26 cellular contexts compared by ENCODE assay signal in genomic region chr10:73877533-73878160, GRCh38. TPM values are rescaled to one million over a fixed set of nuclear protein-coding genes. Genes with fewer than 3 reads are reported as not detected.
DNase-seq lines count a peak whose midpoint lies in the region; TF ChIP-seq lines count a peak whose summit lies in the region.
"Had no signal": no experiment of that assay in that cellular context is flagged by ENCODE, and none has a peak within 500 bp of the region (broad histone marks: within the 10 kb centered on the region; RNA-seq: fewer than 3 reads in every experiment).

No MANE protein-coding gene starts in this region.

- peaks cover 4% of the 10 kb centered on the region for H3K79me1 ChIP-seq in mesendoderm (ENCODE audit: low read length)

- H2BK120ac ChIP-seq in mesendoderm (ENCODE audit: low read depth, low read length): no peak overlapping the region

- H3K36me3 ChIP-seq in mesendoderm (ENCODE audit: control insufficient read depth, insufficient read depth, low read length): no peaks in the 10 kb centered on the region
- H3K36me3 ChIP-seq: BLaER1, stomach had no signal

- no peak overlapping the region for H3K4ac ChIP-seq in mesendoderm (ENCODE audit: low read depth, low read length)

- peaks cover 11% of the 10 kb centered on the region for H3K4me1 ChIP-seq in mesendoderm (ENCODE audit: control insufficient read depth, low read depth, low read length)

- H3K4me3 ChIP-seq in mesendoderm (ENCODE audit: low read length): no peak overlapping the region
- H3K4me3 ChIP-seq: BLaER1, MG63, stomach had no signal

- peaks cover 59% of the 10 kb centered on the region for H3K4me1 Mint-ChIP-seq in activated naive CD4-positive, alpha-beta T cell treated with anti-CD3 and anti-CD28 coated beads, Interleukin-2, amount 50 U/mL, for 24 hours
- peaks cover 51% of the 10 kb centered on the region for H3K4me1 Mint-ChIP-seq in activated naive CD4-positive, alpha-beta T cell treated with anti-CD3 and anti-CD28 coated beads for 36 hours (ENCODE audit: low read depth)
- H3K4me1 Mint-ChIP-seq in activated T-helper 2 cell treated with anti-CD3 and anti-CD28 coated beads, Interferon-gamma antibody, Interleukin-2, Interleukin-4, amounts not matched to agents 10 μg/mL and 5 μg/mL and 100 μg/mL, durations not matched to agents 14 hours and 24 hours and 36 hours (ENCODE audit: low read depth): peaks cover 44% of the 10 kb centered on the region
- peaks cover 10% of the 10 kb centered on the region for H3K4me1 Mint-ChIP-seq in type B pancreatic cell (ENCODE audit: unreplicated experiment)

- H2BK15ac ChIP-seq in mesendoderm (replicated peaks; ENCODE audit: low read depth): no peak overlapping the region

- no peak for TF ChIP-seq CTCF in type B pancreatic cell (conservative IDR thresholded peaks at IDR 0.05)

- DNase-seq in activated naive CD4-positive, alpha-beta T cell treated with anti-CD3 and anti-CD28 coated beads for 36 hours: no peak
- DNase-seq in activated T-helper 2 cell treated with anti-CD3 and anti-CD28 coated beads, Interferon-gamma antibody, Interleukin-2, Interleukin-4, amounts not matched to agents 10 μg/mL and 5 μg/mL and 100 μg/mL, durations not matched to agents 14 hours and 24 hours and 36 hours (ENCODE audit: low spot score): no peak
- DNase-seq in mesendoderm (peak; percentile 86), type B pancreatic cell (ENCODE audit: extremely low spot score, unreplicated experiment) (no peak), NCI-H187 treated with DMSO at 0.1 percent for 48 hours (lab: John Stamatoyannopoulos, UW) (no peak), nucleus accumbens (lab: John Stamatoyannopoulos, UW) (no peak)
- no peak for DNase-seq in stimulated activated naive CD4-positive, alpha-beta T cell treated with Interleukin-2 at 50 U/mL for 16 hours (lab: John Stamatoyannopoulos, UW)
- DNase-seq: activated CD8-positive, alpha-beta T cell treated with anti-CD3 and anti-CD28 coated beads for 36 hours; activated naive CD4-positive, alpha-beta T cell treated with Interleukin-2 at 50 U/mL for 16 hours; activated T-cell treated with anti-CD3 and anti-CD28 coated beads, Interleukin-2, amount 50 U/mL, for 4 hours; cerebellar nuclear complex; erythroblast; foreskin melanocyte; GOT3; hypothalamus; islet precursor cell; MG63; NCI-H1436; NCI-H2171; NCI-H524 treated with DMSO at 0.1 percent for 48 hours; stimulated activated CD4-positive, alpha-beta T cell treated with anti-CD3 and anti-CD28 coated beads, Interleukin-4, amount 100 ng/mL, for 24 hours; stomach; T1000 had no signal

- no peak overlapping the region for H3K18ac ChIP-seq in mesendoderm (ENCODE audit: low read length)

- no peak overlapping the region for H3K9ac ChIP-seq in mesendoderm (ENCODE audit: low read length)
- H3K9ac ChIP-seq: BLaER1 had no signal

- H3K79me2 ChIP-seq in mesendoderm (ENCODE audit: control insufficient read depth, insufficient read depth, low read length): peaks cover 2% of the 10 kb centered on the region

- H2BK5ac ChIP-seq in mesendoderm (ENCODE audit: low read length): no peak overlapping the region

- CTCF ChIA-PET in activated naive CD4-positive, alpha-beta T cell treated with anti-CD3 and anti-CD28 coated beads for 36 hours (lab: Charles Lee): interaction anchor here (0.6 to 12.1 kb wide), 6 partner anchors 17 to 347 kb away, joined by 3 to 443 read pairs (median 46); no protein-coding TSS in a partner anchor

- no peaks in the 10 kb centered on the region for H3K9me3 Mint-ChIP-seq in activated naive CD4-positive, alpha-beta T cell treated with anti-CD3 and anti-CD28 coated beads, Interleukin-2, amount 50 U/mL, for 24 hours
- H3K9me3 Mint-ChIP-seq in activated naive CD4-positive, alpha-beta T cell treated with anti-CD3 and anti-CD28 coated beads for 36 hours: no peaks in the 10 kb centered on the region
- no peaks in the 10 kb centered on the region for H3K9me3 Mint-ChIP-seq in activated T-helper 2 cell treated with anti-CD3 and anti-CD28 coated beads, Interferon-gamma antibody, Interleukin-2, Interleukin-4, amounts not matched to agents 10 μg/mL and 5 μg/mL and 100 μg/mL, durations not matched to agents 14 hours and 24 hours and 36 hours
- H3K9me3 Mint-ChIP-seq in type B pancreatic cell: no peaks in the 10 kb centered on the region
- H3K9me3 Mint-ChIP-seq: activated CD8-positive, alpha-beta T cell treated with anti-CD3 and anti-CD28 coated beads for 36 hours; activated T-cell treated with anti-CD3 and anti-CD28 coated beads, Interleukin-2, amount 50 U/mL, for 4 hours; WTC11 had no signal

- no peaks in the 10 kb centered on the region for H3K27me3 Mint-ChIP-seq in activated naive CD4-positive, alpha-beta T cell treated with anti-CD3 and anti-CD28 coated beads, Interleukin-2, amount 50 U/mL, for 24 hours
- H3K27me3 Mint-ChIP-seq in activated naive CD4-positive, alpha-beta T cell treated with anti-CD3 and anti-CD28 coated beads for 36 hours (ENCODE audit: low read depth): no peaks in the 10 kb centered on the region
- H3K27me3 Mint-ChIP-seq in activated T-helper 2 cell treated with anti-CD3 and anti-CD28 coated beads, Interferon-gamma antibody, Interleukin-2, Interleukin-4, amounts not matched to agents 10 μg/mL and 5 μg/mL and 100 μg/mL, durations not matched to agents 14 hours and 24 hours and 36 hours (ENCODE audit: low read depth): no peaks in the 10 kb centered on the region
- H3K27me3 Mint-ChIP-seq in type B pancreatic cell: no peaks in the 10 kb centered on the region
- H3K27me3 Mint-ChIP-seq: activated CD8-positive, alpha-beta T cell treated with anti-CD3 and anti-CD28 coated beads for 36 hours had no signal

- peaks cover 1% of the 10 kb centered on the region for H3K36me3 Mint-ChIP-seq in activated naive CD4-positive, alpha-beta T cell treated with anti-CD3 and anti-CD28 coated beads, Interleukin-2, amount 50 U/mL, for 24 hours
- no peaks in the 10 kb centered on the region for H3K36me3 Mint-ChIP-seq in activated naive CD4-positive, alpha-beta T cell treated with anti-CD3 and anti-CD28 coated beads for 36 hours (ENCODE audit: low read depth)
- peaks cover 5% of the 10 kb centered on the region for H3K36me3 Mint-ChIP-seq in activated T-helper 2 cell treated with anti-CD3 and anti-CD28 coated beads, Interferon-gamma antibody, Interleukin-2, Interleukin-4, amounts not matched to agents 10 μg/mL and 5 μg/mL and 100 μg/mL, durations not matched to agents 14 hours and 24 hours and 36 hours (ENCODE audit: low read depth)
- no peaks in the 10 kb centered on the region for H3K36me3 Mint-ChIP-seq in type B pancreatic cell

- H3K27ac Mint-ChIP-seq in activated naive CD4-positive, alpha-beta T cell treated with anti-CD3 and anti-CD28 coated beads, Interleukin-2, amount 50 U/mL, for 24 hours: peak overlapping the region; percentile 87
- H3K27ac Mint-ChIP-seq in activated naive CD4-positive, alpha-beta T cell treated with anti-CD3 and anti-CD28 coated beads for 36 hours: no peak overlapping the region
- H3K27ac Mint-ChIP-seq in activated T-helper 2 cell treated with anti-CD3 and anti-CD28 coated beads, Interferon-gamma antibody, Interleukin-2, Interleukin-4, amounts not matched to agents 10 μg/mL and 5 μg/mL and 100 μg/mL, durations not matched to agents 14 hours and 24 hours and 36 hours: peak overlapping the region; percentile 33
- peak overlapping the region; percentile 53 for H3K27ac Mint-ChIP-seq in type B pancreatic cell
- H3K27ac Mint-ChIP-seq: activated CD8-positive, alpha-beta T cell treated with anti-CD3 and anti-CD28 coated beads for 36 hours; WTC11 had no signal

- H3K56ac ChIP-seq in mesendoderm (ENCODE audit: low read length): peak overlapping the region; percentile 17

- H3K4me2 ChIP-seq in mesendoderm (ENCODE audit: low read length): no peak overlapping the region
- H3K4me2 ChIP-seq: BLaER1 had no signal

- H3K4me3 Mint-ChIP-seq in activated naive CD4-positive, alpha-beta T cell treated with anti-CD3 and anti-CD28 coated beads, Interleukin-2, amount 50 U/mL, for 24 hours: no peak overlapping the region
- H3K4me3 Mint-ChIP-seq in activated naive CD4-positive, alpha-beta T cell treated with anti-CD3 and anti-CD28 coated beads for 36 hours: no peak overlapping the region
- no peak overlapping the region for H3K4me3 Mint-ChIP-seq in activated T-helper 2 cell treated with anti-CD3 and anti-CD28 coated beads, Interferon-gamma antibody, Interleukin-2, Interleukin-4, amounts not matched to agents 10 μg/mL and 5 μg/mL and 100 μg/mL, durations not matched to agents 14 hours and 24 hours and 36 hours (ENCODE audit: low read depth)
- H3K4me3 Mint-ChIP-seq in type B pancreatic cell: peak overlapping the region; percentile 24
- H3K4me3 Mint-ChIP-seq: activated CD8-positive, alpha-beta T cell treated with anti-CD3 and anti-CD28 coated beads for 36 hours; activated T-cell treated with anti-CD3 and anti-CD28 coated beads, Interleukin-2, amount 50 U/mL, for 4 hours; WTC11 had no signal

- H3K27me3 ChIP-seq in mesendoderm (ENCODE audit: insufficient read depth, low read length, poor library complexity): no peaks in the 10 kb centered on the region
- H3K27me3 ChIP-seq: BLaER1, MG63, stomach had no signal

- no peak overlapping the region for H4K5ac ChIP-seq in mesendoderm (ENCODE audit: low read length)

- no peak overlapping the region for H2AK5ac ChIP-seq in mesendoderm (ENCODE audit: low read length)

- no peak overlapping the region for H4K8ac ChIP-seq in mesendoderm (ENCODE audit: low read depth, low read length)

- no peak overlapping the region for H3K23ac ChIP-seq in mesendoderm (ENCODE audit: low read length)

- intact Hi-C loops in activated naive CD4-positive, alpha-beta T cell treated with anti-CD3 and anti-CD28 coated beads for 36 hours (cut with micrococcal nuclease): loop anchor here (2.0 to 10.0 kb wide), 4 partner anchors 121 to 1357 kb away; partner anchors contain the start of genes ANXA7, COMTD1, DNAJC9 and VCL
- intact Hi-C loops in activated T-helper 2 cell treated with anti-CD3 and anti-CD28 coated beads, Interferon-gamma antibody, Interleukin-2, Interleukin-4, amounts not matched to agents 10 μg/mL and 5 μg/mL and 100 μg/mL, durations not matched to agents 14 hours and 24 hours and 36 hours (cut with micrococcal nuclease): loop anchor here (10.0 kb wide), 1 partner anchor 93 kb away; the partner anchor contains the start of genes CHCHD1 and ZSWIM8

- H3K27ac ChIP-seq in mesendoderm (ENCODE audit: low read depth, low read length): no peak overlapping the region
- H3K27ac ChIP-seq: BLaER1 had no signal

- no CpG with 5 or more reads among the region's 9 CpGs for WGBS in mesendoderm (ENCODE audit: extremely low coverage, insufficient coverage, low lambda C conversion rate)

RNA-seq across cellular contexts. Expression of gene CAMK2G, which starts 3.3 kb away (rescaled TPM):
- 10 to 100 TPM; 22.9 to 26.3 TPM for total RNA-seq in activated naive CD4-positive, alpha-beta T cell treated with anti-CD3 and anti-CD28 coated beads for 36 hours
- total RNA-seq in activated T-helper 2 cell treated with anti-CD3 and anti-CD28 coated beads, Interferon-gamma antibody, Interleukin-2, Interleukin-4, amounts not matched to agents 10 μg/mL and 5 μg/mL and 100 μg/mL, durations not matched to agents 14 hours and 24 hours and 36 hours: 25.8 and 26.4 TPM in 2 replicates
- 13.0 TPM for polyA plus RNA-seq in mesendoderm (2013, experiment 1 of 2)
- polyA plus RNA-seq in mesendoderm (2013, experiment 2 of 2): 13.1 TPM
- 24.9 and 27.5 TPM in 2 replicates for total RNA-seq in type B pancreatic cell (ENCODE audit: low replicate concordance)

RNA-seq across cellular contexts. Expression of gene PLAU, which starts 33.3 kb away (rescaled TPM):
- total RNA-seq in activated naive CD4-positive, alpha-beta T cell treated with anti-CD3 and anti-CD28 coated beads for 36 hours: under 1 TPM; 0.26 to 0.27 TPM
- total RNA-seq in activated T-helper 2 cell treated with anti-CD3 and anti-CD28 coated beads, Interferon-gamma antibody, Interleukin-2, Interleukin-4, amounts not matched to agents 10 μg/mL and 5 μg/mL and 100 μg/mL, durations not matched to agents 14 hours and 24 hours and 36 hours: 1.7 and 1.8 TPM in 2 replicates
- 15.7 TPM for polyA plus RNA-seq in mesendoderm (2013, experiment 1 of 2)
- polyA plus RNA-seq in mesendoderm (2013, experiment 2 of 2): 15.6 TPM
- 3.5 and 5.5 TPM in 2 replicates for total RNA-seq in type B pancreatic cell (ENCODE audit: low replicate concordance)
